1 cellular context compared by ENCODE assay signal in the genomic region with DNA sequence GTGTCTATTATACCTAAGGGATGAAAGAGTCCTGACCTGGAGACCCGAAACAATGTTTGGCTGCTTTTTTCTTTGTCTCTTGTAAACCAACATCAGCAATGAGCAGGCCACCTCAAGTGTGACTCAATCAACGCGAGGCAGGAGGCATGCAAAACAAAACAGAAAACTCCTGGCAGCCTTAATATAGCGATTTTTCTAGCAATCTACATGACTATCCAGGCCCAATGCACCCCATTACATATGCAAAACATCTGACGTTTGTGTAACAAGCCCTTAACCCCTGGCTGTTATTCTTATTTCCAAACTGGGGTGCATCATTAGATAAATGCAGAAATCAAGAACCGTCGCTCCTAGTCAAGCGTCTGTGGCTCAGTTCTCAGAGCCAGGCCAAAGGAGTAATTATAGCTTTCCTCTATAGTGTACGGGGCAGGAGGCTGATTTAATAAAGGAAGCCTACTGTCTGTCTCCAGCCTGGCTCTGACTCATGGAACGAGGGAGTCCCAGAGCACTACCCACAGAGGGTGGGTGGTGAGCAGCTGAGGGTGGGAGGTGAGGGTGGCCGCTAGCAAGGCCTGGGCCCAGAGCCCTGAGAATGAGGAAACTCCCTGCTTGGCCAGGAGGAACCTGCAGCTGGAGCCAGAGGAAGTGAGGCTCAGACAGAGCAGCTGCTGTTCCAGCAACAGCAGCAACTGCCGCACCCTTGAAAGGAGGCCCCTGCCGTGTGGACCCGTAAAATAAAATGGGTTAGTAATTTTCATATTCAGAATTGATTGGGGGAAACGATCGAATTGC.
TF ChIP-seq lines count a peak whose summit lies in the region.

No MANE protein-coding gene starts in this region.

TF ChIP-seq in HepG2, 621 proteins besides CTCF, POLR2A, EP300 and RAD21:
- TF ChIP-seq, protein P1, sequence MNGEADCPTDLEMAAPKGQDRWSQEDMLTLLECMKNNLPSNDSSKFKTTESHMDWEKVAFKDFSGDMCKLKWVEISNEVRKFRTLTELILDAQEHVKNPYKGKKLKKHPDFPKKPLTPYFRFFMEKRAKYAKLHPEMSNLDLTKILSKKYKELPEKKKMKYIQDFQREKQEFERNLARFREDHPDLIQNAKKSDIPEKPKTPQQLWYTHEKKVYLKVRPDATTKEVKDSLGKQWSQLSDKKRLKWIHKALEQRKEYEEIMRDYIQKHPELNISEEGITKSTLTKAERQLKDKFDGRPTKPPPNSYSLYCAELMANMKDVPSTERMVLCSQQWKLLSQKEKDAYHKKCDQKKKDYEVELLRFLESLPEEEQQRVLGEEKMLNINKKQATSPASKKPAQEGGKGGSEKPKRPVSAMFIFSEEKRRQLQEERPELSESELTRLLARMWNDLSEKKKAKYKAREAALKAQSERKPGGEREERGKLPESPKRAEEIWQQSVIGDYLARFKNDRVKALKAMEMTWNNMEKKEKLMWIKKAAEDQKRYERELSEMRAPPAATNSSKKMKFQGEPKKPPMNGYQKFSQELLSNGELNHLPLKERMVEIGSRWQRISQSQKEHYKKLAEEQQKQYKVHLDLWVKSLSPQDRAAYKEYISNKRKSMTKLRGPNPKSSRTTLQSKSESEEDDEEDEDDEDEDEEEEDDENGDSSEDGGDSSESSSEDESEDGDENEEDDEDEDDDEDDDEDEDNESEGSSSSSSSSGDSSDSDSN (CRISPR knock-in tag; IDR thresholded peaks at IDR 0.05): 0 out of 2 replicates have a peak, but pooled peaks have one; percentile 19
- TF ChIP-seq HNF4G (IDR thresholded peaks at IDR 0.05; ENCODE audit: borderline replicate concordance, low read depth, low read length): no peak
- 0 out of 2 replicates have a peak, but pooled peaks have one; percentile 23 for TF ChIP-seq HNF4G (CRISPR knock-in tag; IDR thresholded peaks at IDR 0.05; ENCODE audit: borderline replicate concordance, low read depth)
- TF ChIP-seq ZNF547 (CRISPR knock-in tag; IDR thresholded peaks at IDR 0.05): 0 out of 2 replicates have a peak, but pooled peaks have one; percentile 35
- TF ChIP-seq ZFX (CRISPR knock-in tag; IDR thresholded peaks at IDR 0.05; ENCODE audit: low read depth): 0 out of 2 replicates have a peak, but pooled peaks have one; percentile 11
- 0 out of 2 replicates have a peak, but pooled peaks have one; percentile 3 for TF ChIP-seq ZNF598 (CRISPR knock-in tag; IDR thresholded peaks at IDR 0.05; ENCODE audit: borderline replicate concordance)
- TF ChIP-seq ZNF761 (CRISPR knock-in tag; conservative IDR thresholded peaks at IDR 0.05): 0 out of 2 replicates have a peak, but pooled peaks have one; percentile 7
- peak; percentile 46; the same call in 1 of the 2 replicates for TF ChIP-seq ZMYM2 (CRISPR knock-in tag; IDR thresholded peaks at IDR 0.05)
- peak; percentile 43; the same call in 1 of the 2 replicates for TF ChIP-seq ZBTB38 (CRISPR knock-in tag; IDR thresholded peaks at IDR 0.05)
- TF ChIP-seq, protein P2, sequence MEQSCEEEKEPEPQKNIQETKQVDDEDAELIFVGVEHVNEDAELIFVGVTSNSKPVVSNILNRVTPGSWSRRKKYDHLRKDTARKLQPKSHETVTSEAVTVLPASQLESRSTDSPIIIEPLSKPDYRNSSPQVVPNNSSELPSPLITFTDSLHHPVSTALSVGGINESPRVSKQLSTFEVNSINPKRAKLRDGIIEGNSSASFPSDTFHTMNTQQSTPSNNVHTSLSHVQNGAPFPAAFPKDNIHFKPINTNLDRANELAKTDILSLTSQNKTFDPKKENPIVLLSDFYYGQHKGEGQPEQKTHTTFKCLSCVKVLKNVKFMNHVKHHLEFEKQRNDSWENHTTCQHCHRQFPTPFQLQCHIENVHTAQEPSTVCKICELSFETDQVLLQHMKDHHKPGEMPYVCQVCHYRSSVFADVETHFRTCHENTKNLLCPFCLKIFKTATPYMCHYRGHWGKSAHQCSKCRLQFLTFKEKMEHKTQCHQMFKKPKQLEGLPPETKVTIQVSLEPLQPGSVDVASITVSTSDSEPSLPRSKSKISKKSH (CRISPR knock-in tag; IDR thresholded peaks at IDR 0.05; ENCODE audit: borderline replicate concordance): 0 out of 2 replicates have a peak, but pooled peaks have one; percentile 39
- TF ChIP-seq, protein P3, sequence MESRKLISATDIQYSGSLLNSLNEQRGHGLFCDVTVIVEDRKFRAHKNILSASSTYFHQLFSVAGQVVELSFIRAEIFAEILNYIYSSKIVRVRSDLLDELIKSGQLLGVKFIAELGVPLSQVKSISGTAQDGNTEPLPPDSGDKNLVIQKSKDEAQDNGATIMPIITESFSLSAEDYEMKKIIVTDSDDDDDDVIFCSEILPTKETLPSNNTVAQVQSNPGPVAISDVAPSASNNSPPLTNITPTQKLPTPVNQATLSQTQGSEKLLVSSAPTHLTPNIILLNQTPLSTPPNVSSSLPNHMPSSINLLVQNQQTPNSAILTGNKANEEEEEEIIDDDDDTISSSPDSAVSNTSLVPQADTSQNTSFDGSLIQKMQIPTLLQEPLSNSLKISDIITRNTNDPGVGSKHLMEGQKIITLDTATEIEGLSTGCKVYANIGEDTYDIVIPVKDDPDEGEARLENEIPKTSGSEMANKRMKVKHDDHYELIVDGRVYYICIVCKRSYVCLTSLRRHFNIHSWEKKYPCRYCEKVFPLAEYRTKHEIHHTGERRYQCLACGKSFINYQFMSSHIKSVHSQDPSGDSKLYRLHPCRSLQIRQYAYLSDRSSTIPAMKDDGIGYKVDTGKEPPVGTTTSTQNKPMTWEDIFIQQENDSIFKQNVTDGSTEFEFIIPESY (CRISPR knock-in tag; IDR thresholded peaks at IDR 0.05): peak; percentile 51; the same call in 1 of the 2 replicates
- no peak for TF ChIP-seq PRPF4 (IDR thresholded peaks at IDR 0.05; ENCODE audit: low read depth, low read length, poor library complexity, severe bottlenecking)
- TF ChIP-seq ZNF891 (CRISPR knock-in tag; IDR thresholded peaks at IDR 0.05): peak; percentile 4; the same call in 1 of the 2 replicates
- TF ChIP-seq CBFB (CRISPR knock-in tag; IDR thresholded peaks at IDR 0.05): no peak
- TF ChIP-seq, protein P4, sequence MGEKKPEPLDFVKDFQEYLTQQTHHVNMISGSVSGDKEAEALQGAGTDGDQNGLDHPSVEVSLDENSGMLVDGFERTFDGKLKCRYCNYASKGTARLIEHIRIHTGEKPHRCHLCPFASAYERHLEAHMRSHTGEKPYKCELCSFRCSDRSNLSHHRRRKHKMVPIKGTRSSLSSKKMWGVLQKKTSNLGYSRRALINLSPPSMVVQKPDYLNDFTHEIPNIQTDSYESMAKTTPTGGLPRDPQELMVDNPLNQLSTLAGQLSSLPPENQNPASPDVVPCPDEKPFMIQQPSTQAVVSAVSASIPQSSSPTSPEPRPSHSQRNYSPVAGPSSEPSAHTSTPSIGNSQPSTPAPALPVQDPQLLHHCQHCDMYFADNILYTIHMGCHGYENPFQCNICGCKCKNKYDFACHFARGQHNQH (CRISPR knock-in tag; IDR thresholded peaks at IDR 0.05): no peak
- TF ChIP-seq ATF7 (IDR thresholded peaks at IDR 0.05): no peak
- 0 out of 2 replicates have a peak, but pooled peaks have one; percentile 7 for TF ChIP-seq ATF7 (CRISPR knock-in tag; IDR thresholded peaks at IDR 0.05)
- no peak for TF ChIP-seq ZIK1 (CRISPR knock-in tag; IDR thresholded peaks at IDR 0.05; ENCODE audit: borderline replicate concordance, low read depth)
- TF ChIP-seq, protein P5, sequence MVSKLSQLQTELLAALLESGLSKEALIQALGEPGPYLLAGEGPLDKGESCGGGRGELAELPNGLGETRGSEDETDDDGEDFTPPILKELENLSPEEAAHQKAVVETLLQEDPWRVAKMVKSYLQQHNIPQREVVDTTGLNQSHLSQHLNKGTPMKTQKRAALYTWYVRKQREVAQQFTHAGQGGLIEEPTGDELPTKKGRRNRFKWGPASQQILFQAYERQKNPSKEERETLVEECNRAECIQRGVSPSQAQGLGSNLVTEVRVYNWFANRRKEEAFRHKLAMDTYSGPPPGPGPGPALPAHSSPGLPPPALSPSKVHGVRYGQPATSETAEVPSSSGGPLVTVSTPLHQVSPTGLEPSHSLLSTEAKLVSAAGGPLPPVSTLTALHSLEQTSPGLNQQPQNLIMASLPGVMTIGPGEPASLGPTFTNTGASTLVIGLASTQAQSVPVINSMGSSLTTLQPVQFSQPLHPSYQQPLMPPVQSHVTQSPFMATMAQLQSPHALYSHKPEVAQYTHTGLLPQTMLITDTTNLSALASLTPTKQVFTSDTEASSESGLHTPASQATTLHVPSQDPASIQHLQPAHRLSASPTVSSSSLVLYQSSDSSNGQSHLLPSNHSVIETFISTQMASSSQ (IDR thresholded peaks at IDR 0.05; ENCODE audit: low read depth): no peak
- TF ChIP-seq, protein P5 (CRISPR knock-in tag; IDR thresholded peaks at IDR 0.05; ENCODE audit: borderline replicate concordance): 0 out of 2 replicates have a peak, but pooled peaks have one; percentile 4
- 0 out of 2 replicates have a peak, but pooled peaks have one; percentile 54 for TF ChIP-seq ZKSCAN5 (CRISPR knock-in tag; IDR thresholded peaks at IDR 0.05)
- TF ChIP-seq PAWR (CRISPR knock-in tag; IDR thresholded peaks at IDR 0.05; ENCODE audit: borderline replicate concordance): no peak
- TF ChIP-seq SRSF4 (IDR thresholded peaks at IDR 0.05; ENCODE audit: low read depth, low read length, poor library complexity, severe bottlenecking): no peak
- 0 out of 2 replicates have a peak, but pooled peaks have one; percentile 7 for TF ChIP-seq ZNF224 (CRISPR knock-in tag; IDR thresholded peaks at IDR 0.05)
